ENCODE assay signal across 10 cellular contexts in the genomic region with DNA sequence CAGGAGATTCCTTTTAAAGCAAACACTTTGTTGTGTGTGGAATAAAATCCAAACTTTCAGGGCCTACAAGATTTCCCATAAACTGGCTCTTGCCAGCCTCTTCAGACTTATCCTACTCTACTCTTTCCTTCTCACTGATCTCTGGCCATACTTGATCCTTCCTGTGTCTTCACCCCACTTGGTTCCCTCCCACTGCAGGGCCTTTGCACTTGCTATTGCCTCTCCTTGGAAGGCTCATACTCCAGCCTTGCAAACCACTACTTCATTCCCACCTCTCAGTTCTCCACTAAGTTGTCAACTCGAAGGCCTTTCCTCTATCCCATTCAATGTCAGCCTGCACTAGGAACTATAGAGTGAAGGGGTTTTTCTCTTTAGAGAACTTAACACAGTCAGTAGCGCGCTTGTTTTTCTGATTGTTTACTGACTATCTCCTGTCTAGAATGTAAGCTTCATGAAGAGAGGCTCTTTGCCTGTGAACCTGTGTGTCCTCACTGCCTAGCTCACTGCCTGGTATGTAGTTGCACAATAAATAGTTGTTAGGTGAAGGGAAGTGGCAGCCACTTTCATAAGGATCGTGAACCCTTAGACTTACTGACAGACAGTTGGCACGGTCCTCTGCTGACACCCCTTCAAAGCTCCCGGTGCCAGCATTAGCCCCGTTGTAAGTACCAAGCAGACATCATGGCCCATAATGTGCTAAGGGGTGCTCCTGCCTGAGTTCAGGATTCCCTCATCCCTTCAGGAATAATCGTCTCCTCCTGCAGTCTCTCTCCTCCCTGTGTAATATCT. TPM values are rescaled to one million over a fixed set of nuclear protein-coding genes. Genes with fewer than 3 reads are reported as not detected.
DNase-seq lines count a peak whose midpoint lies in the region; ATAC-seq and TF ChIP-seq lines count a peak whose summit lies in the region.
"Had no signal": no experiment of that assay in that cellular context is flagged by ENCODE, and none has a peak within 500 bp of the region (broad histone marks: within the 10 kb centered on the region; RNA-seq: fewer than 3 reads in every experiment).

No MANE protein-coding gene starts in this region.

- peaks cover 5% of the 10 kb centered on the region; the same call in 1 of the 2 replicates for H3K4me1 ChIP-seq in HEK293 (ENCODE audit: control insufficient read depth, insufficient read depth, low read length)

- DNase-seq in SKM-1 treated with dmso at 0.1 percent for 144 hours (lab: John Stamatoyannopoulos, UW; ENCODE audit: unreplicated experiment) (peak; percentile 2), SKM-1 (lab: John Stamatoyannopoulos, UW; ENCODE audit: unreplicated experiment) (no peak), dorsolateral prefrontal cortex (no peak), osteocyte (ENCODE audit: extremely low spot score, unreplicated experiment) (no peak), HUDEP-2 (lab: John Stamatoyannopoulos, UW; ENCODE audit: unreplicated experiment in 76 of 76) (no peak), globus pallidus (ENCODE audit: low spot score) (no peak)
- DNase-seq: EL, NCI-H2029 treated with DMSO at 0.1 percent for 48 hours had no signal

- no peaks in the 10 kb centered on the region for H3K9me3 Mint-ChIP-seq in osteocyte (ENCODE audit: unreplicated experiment)

- ATAC-seq in activated CD4-positive, CD25-positive, alpha-beta regulatory T cell treated with anti-CD3 and anti-CD28 coated beads, Interleukin-2, amount 50 U/mL, for 24 hours, result no peak

- POLR2A ChIA-PET in HEK293 (lab: Yijun Ruan, JAX), result no interaction called here

- TF ChIP-seq CTCF in HEK293 (tag by site-specific recombination; IDR thresholded peaks at IDR 0.05) (no peak), dorsolateral prefrontal cortex (IDR thresholded peaks at IDR 0.05 in 54 of 56, conservative IDR thresholded peaks at IDR 0.05 in 2 of 56; ENCODE audit: low read depth in 1 of 56, partially characterized antibody in 56 of 56) (no peak), osteocyte (IDR thresholded peaks at IDR 0.05) (no peak)

- intact Hi-C loops in dorsolateral prefrontal cortex (cut with DNase I), result loop anchor here (5.0 to 10.0 kb wide), 3 partner anchors 129 to 218 kb away; partner anchors contain the start of gene PRSS23 (in 2 of the 2)

- H3K4me1 Mint-ChIP-seq in osteocyte (ENCODE audit: unreplicated experiment), result peaks cover 56% of the 10 kb centered on the region

- H3K27me3 Mint-ChIP-seq in osteocyte (ENCODE audit: unreplicated experiment), result no peaks in the 10 kb centered on the region

- H3K4me3 Mint-ChIP-seq in osteocyte (ENCODE audit: unreplicated experiment), result peak overlapping the region; percentile 59

- CTCF ChIA-PET in HEK293 (lab: Yijun Ruan, JAX), result interaction anchor here (1.2 to 2.4 kb wide), 2 partner anchors 55 to 65 kb away, joined by 3 to 10 read pairs; no protein-coding TSS in a partner anchor

- H3K36me3 ChIP-seq in HEK293 (ENCODE audit: control insufficient read depth in 2 of 2, insufficient read depth in 1 of 2, low read length in 2 of 2), result no peaks in the 10 kb centered on the region

- peak overlapping the region; percentile 87 for H3K27ac Mint-ChIP-seq in osteocyte (ENCODE audit: unreplicated experiment)

- no peak overlapping the region for H3K27ac ChIP-seq in HEK293 (ENCODE audit: extremely low read depth, low read depth, low read length)
- H3K27ac ChIP-seq in dorsolateral prefrontal cortex, result peak overlapping the region in 23 of 59 donors; percentile 67 to 94 (median 88)

- H3K27me3 ChIP-seq in dorsolateral prefrontal cortex, result no peaks in the 10 kb centered on the region

- no peaks in the 10 kb centered on the region for H3K9me3 ChIP-seq in HEK293 (ENCODE audit: control insufficient read depth, insufficient read depth, low read depth, low read length)

- H3K36me3 Mint-ChIP-seq in osteocyte (ENCODE audit: unreplicated experiment), result peaks cover 9% of the 10 kb centered on the region

- H3K4me3 ChIP-seq in HEK293 (ENCODE audit: low read depth, low read length), result no peak overlapping the region
- H3K4me3 ChIP-seq in dorsolateral prefrontal cortex, result peak overlapping the region in 33 of 59 donors; percentile 68 to 95 (median 86)

TF ChIP-seq in HEK293, 187 proteins besides CTCF, POLR2A, EP300 and RAD21:
- TF ChIP-seq, protein P1, sequence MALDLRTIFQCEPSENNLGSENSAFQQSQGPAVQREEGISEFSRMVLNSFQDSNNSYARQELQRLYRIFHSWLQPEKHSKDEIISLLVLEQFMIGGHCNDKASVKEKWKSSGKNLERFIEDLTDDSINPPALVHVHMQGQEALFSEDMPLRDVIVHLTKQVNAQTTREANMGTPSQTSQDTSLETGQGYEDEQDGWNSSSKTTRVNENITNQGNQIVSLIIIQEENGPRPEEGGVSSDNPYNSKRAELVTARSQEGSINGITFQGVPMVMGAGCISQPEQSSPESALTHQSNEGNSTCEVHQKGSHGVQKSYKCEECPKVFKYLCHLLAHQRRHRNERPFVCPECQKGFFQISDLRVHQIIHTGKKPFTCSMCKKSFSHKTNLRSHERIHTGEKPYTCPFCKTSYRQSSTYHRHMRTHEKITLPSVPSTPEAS (tag by site-specific recombination; IDR thresholded peaks at IDR 0.05), result no peak
- TF ChIP-seq ZNF623 (tag by site-specific recombination; IDR thresholded peaks at IDR 0.05) (peak; percentile 58), GLIS2 (tag by site-specific recombination; IDR thresholded peaks at IDR 0.05) (no peak), ZNF2 (tag by site-specific recombination; IDR thresholded peaks at IDR 0.05) (no peak)

RNA-seq across cellular contexts. Expression of gene ME3, which starts 0.8 kb away (rescaled TPM):
- total RNA-seq in dorsolateral prefrontal cortex (10 to 100 TPM; 29.7 to 94.4 (median 68.3) TPM), osteocyte (17.5 and 19.5 TPM in 2 replicates)
